Comparison of ENCODE assay signal across 2 cellular contexts in the genomic region with DNA sequence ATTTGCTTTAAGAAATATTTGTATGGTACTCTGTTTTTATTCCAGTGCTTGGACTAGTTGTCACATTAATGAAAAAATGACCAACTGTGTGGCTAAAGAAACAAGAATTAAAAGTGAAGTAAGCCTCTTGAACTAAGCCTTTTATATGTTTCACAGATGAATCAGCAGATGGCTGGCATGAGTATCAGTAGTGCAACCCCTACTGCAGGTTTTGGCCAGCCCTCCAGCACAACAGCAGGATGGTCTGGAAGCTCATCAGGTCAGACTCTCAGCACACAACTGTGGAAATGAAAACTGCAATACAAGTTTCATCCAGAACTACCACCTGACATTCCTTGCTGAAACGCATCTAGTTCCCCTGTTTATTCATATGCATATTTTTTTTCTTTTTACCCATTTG.
TF ChIP-seq lines count a peak whose summit lies in the region.

No MANE protein-coding gene starts in this region.

TF ChIP-seq in IMR-90, 13 proteins besides CTCF, POLR2A, EP300 and RAD21:
- no peak for TF ChIP-seq MAZ (IDR thresholded peaks at IDR 0.05; ENCODE audit: borderline replicate concordance, low read depth, low read length)
- TF ChIP-seq RFX5 (IDR thresholded peaks at IDR 0.05; ENCODE audit: low read depth, low read length) = no peak
- no peak for TF ChIP-seq SMC3 (IDR thresholded peaks at IDR 0.05; ENCODE audit: low read depth, low read length)
- TF ChIP-seq ELK1 (IDR thresholded peaks at IDR 0.05; ENCODE audit: borderline replicate concordance, low read depth, low read length) = no peak
- TF ChIP-seq, protein P1, sequence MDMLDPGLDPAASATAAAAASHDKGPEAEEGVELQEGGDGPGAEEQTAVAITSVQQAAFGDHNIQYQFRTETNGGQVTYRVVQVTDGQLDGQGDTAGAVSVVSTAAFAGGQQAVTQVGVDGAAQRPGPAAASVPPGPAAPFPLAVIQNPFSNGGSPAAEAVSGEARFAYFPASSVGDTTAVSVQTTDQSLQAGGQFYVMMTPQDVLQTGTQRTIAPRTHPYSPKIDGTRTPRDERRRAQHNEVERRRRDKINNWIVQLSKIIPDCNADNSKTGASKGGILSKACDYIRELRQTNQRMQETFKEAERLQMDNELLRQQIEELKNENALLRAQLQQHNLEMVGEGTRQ (IDR thresholded peaks at IDR 0.05; ENCODE audit: low read depth, low read length) = no peak
- no peak for TF ChIP-seq CHD1 (IDR thresholded peaks at IDR 0.05; ENCODE audit: low read depth, low read length)
- TF ChIP-seq CEBPB (IDR thresholded peaks at IDR 0.05; ENCODE audit: low read depth, low read length) = no peak
- no peak for TF ChIP-seq BHLHE40 (IDR thresholded peaks at IDR 0.05; ENCODE audit: low read depth, low read length)
- TF ChIP-seq RCOR1 (IDR thresholded peaks at IDR 0.05; ENCODE audit: insufficient replicate concordance, low read length) = no peak
- no peak for TF ChIP-seq NFE2L2 (IDR thresholded peaks at IDR 0.05; ENCODE audit: low read depth, low read length)

TF ChIP-seq in WTC11, 78 proteins besides CTCF, POLR2A, EP300 and RAD21:
- TF ChIP-seq ERG (CRISPR knock-in tag; IDR thresholded peaks at IDR 0.05) (no peak), ATF2 (CRISPR knock-in tag; IDR thresholded peaks at IDR 0.05; ENCODE audit: borderline replicate concordance, low read depth) (no peak), MXD4 (CRISPR knock-in tag; IDR thresholded peaks at IDR 0.05; ENCODE audit: borderline replicate concordance) (no peak), NFE2L1 (CRISPR knock-in tag; IDR thresholded peaks at IDR 0.05) (no peak), AR (CRISPR knock-in tag; IDR thresholded peaks at IDR 0.05) (no peak), CBFB (CRISPR knock-in tag; IDR thresholded peaks at IDR 0.05; ENCODE audit: low read depth) (no peak), ESRRA (CRISPR knock-in tag; IDR thresholded peaks at IDR 0.05; ENCODE audit: borderline replicate concordance) (no peak), ZSCAN18 (CRISPR knock-in tag; IDR thresholded peaks at IDR 0.05) (no peak), TEAD4 (CRISPR knock-in tag; IDR thresholded peaks at IDR 0.05) (no peak), GABPB1 (CRISPR knock-in tag; IDR thresholded peaks at IDR 0.05) (no peak), TEAD1 (CRISPR knock-in tag; IDR thresholded peaks at IDR 0.05) (no peak), ZNF512 (CRISPR knock-in tag; IDR thresholded peaks at IDR 0.05; ENCODE audit: borderline replicate concordance) (no peak), PRDM15 (CRISPR knock-in tag; IDR thresholded peaks at IDR 0.05) (no peak), MYBL2 (CRISPR knock-in tag; IDR thresholded peaks at IDR 0.05) (no peak), SP1 (CRISPR knock-in tag; conservative IDR thresholded peaks at IDR 0.05) (no peak)
- TF ChIP-seq, protein P2, sequence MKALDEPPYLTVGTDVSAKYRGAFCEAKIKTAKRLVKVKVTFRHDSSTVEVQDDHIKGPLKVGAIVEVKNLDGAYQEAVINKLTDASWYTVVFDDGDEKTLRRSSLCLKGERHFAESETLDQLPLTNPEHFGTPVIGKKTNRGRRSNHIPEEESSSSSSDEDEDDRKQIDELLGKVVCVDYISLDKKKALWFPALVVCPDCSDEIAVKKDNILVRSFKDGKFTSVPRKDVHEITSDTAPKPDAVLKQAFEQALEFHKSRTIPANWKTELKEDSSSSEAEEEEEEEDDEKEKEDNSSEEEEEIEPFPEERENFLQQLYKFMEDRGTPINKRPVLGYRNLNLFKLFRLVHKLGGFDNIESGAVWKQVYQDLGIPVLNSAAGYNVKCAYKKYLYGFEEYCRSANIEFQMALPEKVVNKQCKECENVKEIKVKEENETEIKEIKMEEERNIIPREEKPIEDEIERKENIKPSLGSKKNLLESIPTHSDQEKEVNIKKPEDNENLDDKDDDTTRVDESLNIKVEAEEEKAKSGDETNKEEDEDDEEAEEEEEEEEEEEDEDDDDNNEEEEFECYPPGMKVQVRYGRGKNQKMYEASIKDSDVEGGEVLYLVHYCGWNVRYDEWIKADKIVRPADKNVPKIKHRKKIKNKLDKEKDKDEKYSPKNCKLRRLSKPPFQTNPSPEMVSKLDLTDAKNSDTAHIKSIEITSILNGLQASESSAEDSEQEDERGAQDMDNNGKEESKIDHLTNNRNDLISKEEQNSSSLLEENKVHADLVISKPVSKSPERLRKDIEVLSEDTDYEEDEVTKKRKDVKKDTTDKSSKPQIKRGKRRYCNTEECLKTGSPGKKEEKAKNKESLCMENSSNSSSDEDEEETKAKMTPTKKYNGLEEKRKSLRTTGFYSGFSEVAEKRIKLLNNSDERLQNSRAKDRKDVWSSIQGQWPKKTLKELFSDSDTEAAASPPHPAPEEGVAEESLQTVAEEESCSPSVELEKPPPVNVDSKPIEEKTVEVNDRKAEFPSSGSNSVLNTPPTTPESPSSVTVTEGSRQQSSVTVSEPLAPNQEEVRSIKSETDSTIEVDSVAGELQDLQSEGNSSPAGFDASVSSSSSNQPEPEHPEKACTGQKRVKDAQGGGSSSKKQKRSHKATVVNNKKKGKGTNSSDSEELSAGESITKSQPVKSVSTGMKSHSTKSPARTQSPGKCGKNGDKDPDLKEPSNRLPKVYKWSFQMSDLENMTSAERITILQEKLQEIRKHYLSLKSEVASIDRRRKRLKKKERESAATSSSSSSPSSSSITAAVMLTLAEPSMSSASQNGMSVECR (CRISPR knock-in tag; IDR thresholded peaks at IDR 0.05; ENCODE audit: borderline replicate concordance) = no peak
- TF ChIP-seq, protein P3, sequence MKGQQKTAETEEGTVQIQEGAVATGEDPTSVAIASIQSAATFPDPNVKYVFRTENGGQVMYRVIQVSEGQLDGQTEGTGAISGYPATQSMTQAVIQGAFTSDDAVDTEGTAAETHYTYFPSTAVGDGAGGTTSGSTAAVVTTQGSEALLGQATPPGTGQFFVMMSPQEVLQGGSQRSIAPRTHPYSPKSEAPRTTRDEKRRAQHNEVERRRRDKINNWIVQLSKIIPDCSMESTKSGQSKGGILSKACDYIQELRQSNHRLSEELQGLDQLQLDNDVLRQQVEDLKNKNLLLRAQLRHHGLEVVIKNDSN (CRISPR knock-in tag; IDR thresholded peaks at IDR 0.05) = no peak
- TF ChIP-seq, protein P4, sequence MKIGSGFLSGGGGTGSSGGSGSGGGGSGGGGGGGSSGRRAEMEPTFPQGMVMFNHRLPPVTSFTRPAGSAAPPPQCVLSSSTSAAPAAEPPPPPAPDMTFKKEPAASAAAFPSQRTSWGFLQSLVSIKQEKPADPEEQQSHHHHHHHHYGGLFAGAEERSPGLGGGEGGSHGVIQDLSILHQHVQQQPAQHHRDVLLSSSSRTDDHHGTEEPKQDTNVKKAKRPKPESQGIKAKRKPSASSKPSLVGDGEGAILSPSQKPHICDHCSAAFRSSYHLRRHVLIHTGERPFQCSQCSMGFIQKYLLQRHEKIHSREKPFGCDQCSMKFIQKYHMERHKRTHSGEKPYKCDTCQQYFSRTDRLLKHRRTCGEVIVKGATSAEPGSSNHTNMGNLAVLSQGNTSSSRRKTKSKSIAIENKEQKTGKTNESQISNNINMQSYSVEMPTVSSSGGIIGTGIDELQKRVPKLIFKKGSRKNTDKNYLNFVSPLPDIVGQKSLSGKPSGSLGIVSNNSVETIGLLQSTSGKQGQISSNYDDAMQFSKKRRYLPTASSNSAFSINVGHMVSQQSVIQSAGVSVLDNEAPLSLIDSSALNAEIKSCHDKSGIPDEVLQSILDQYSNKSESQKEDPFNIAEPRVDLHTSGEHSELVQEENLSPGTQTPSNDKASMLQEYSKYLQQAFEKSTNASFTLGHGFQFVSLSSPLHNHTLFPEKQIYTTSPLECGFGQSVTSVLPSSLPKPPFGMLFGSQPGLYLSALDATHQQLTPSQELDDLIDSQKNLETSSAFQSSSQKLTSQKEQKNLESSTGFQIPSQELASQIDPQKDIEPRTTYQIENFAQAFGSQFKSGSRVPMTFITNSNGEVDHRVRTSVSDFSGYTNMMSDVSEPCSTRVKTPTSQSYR (CRISPR knock-in tag; IDR thresholded peaks at IDR 0.05) = no peak
- TF ChIP-seq, protein P5, sequence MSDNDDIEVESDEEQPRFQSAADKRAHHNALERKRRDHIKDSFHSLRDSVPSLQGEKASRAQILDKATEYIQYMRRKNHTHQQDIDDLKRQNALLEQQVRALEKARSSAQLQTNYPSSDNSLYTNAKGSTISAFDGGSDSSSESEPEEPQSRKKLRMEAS (CRISPR knock-in tag; IDR thresholded peaks at IDR 0.05) = no peak
